8 cellular contexts compared by ENCODE assay signal in the genomic region with DNA sequence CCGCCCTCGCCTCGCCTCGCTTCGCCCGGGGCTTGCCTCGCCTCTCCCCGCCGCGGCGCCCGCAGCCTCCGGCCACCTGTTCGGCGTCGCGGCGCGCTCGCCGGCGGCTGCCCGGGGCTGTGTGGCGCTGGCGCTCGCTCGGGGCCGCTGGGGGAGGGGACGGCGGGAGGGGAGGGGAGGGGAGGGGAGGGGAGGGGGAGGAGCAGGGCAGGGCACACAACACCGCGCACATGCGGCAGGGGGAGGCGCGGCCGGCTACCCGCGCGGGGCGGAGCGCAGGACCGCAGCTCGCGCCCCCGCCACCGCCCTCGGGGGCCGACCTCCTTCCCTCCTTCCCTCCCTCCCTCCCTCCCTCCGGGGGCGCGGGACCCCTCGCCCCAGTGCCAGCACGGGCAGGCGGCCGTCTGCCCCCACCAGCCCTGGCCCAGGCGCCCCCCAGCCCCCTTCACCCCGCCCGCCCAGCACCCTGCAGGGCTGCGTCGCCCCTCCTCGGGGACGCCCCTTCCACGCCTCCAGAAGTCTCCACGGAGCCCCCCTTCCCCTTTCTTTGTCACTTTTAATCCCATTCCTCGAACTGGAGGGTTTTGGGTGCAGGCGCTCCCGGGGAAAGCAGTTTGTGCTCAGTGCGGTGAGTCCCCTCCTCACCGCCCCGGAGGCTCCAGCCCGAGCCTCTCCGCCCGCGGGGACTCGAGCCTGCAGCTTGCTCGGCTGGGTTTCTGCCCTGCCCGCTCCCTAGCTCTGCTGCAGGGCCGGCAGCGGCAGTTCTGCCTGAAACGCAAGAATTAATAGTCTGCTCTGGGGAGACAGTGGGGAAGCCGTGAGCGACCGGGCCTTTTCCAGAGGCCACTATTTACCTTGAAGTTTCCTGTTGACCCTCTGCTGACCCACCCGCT. TPM values are rescaled to one million over a fixed set of nuclear protein-coding genes. Genes with fewer than 3 reads are reported as not detected.
A peak's percentile ranks its signal among the peaks of the same experiment; 100 is the strongest.
DNase-seq lines count a peak whose midpoint lies in the region; ATAC-seq, FAIRE-seq and TF ChIP-seq lines count a peak whose summit lies in the region.

TSS of gene PARD3 (minus strand) at position 123 of the 893 bp plus-strand sequence. CDS start 301 bp downstream, outside the sequence.

- H3K27me3 Mint-ChIP-seq in T-helper 2 cell treated with Interferon-gamma antibody and Interleukin-4, amounts not matched to agents 5 μg/mL and 100 μg/mL, for 36 hours (ENCODE audit: low read depth) = peaks cover 53% of the 10 kb centered on the region

- H3K4me3 ChIP-seq in HUES48 (ENCODE audit: low read depth, low read length) (peak within 1 kb of the TSS; percentile 86), epithelial cell of proximal tubule (ENCODE audit: low read depth, low read length) (peak within 1 kb of the TSS; percentile 94), mucosa of descending colon (peak within 1 kb of the TSS; percentile 90)

- H3K27ac Mint-ChIP-seq in T-helper 2 cell treated with Interferon-gamma antibody and Interleukin-4, amounts not matched to agents 5 μg/mL and 100 μg/mL, for 36 hours = no peak within 1 kb of the TSS

- peaks cover 21% of the 10 kb centered on the region for H3K27me3 ChIP-seq in HUES48 (ENCODE audit: control insufficient read depth, insufficient read depth, low read length)

- H3K4me3 Mint-ChIP-seq in T-helper 2 cell treated with Interferon-gamma antibody and Interleukin-4, amounts not matched to agents 5 μg/mL and 100 μg/mL, for 36 hours = peak within 1 kb of the TSS; percentile 61

- H3K9ac ChIP-seq in HUES48 (ENCODE audit: low read depth, low read length) = peak within 1 kb of the TSS; percentile 77

- peak; percentile 54 for ATAC-seq in GM18868 (IDR thresholded peaks at IDR 0.05; ENCODE audit: unreplicated experiment)
- ATAC-seq in mucosa of descending colon = peak; percentile 83

- intact Hi-C loops in mucosa of descending colon (cut with DNase I, micrococcal nuclease) = loop anchor here (10.0 kb wide), 2 partner anchors 91 to 161 kb away; no protein-coding TSS in a partner anchor

- no peaks in the 10 kb centered on the region for H3K4me1 Mint-ChIP-seq in T-helper 2 cell treated with Interferon-gamma antibody and Interleukin-4, amounts not matched to agents 5 μg/mL and 100 μg/mL, for 36 hours (ENCODE audit: low read depth)

- H3K9me3 Mint-ChIP-seq in T-helper 2 cell treated with Interferon-gamma antibody and Interleukin-4, amounts not matched to agents 5 μg/mL and 100 μg/mL, for 36 hours = no peaks in the 10 kb centered on the region

- H3K36me3 ChIP-seq in HUES48 (ENCODE audit: control insufficient read depth, insufficient read depth, low read length) (no peaks in the 10 kb centered on the region), mucosa of descending colon (ENCODE audit: low read depth) (no peaks in the 10 kb centered on the region)

- H3K4me1 ChIP-seq in HUES48 (ENCODE audit: control insufficient read depth, insufficient read depth, low read length) (peaks cover 26% of the 10 kb centered on the region), mucosa of descending colon (ENCODE audit: low read depth) (peaks cover 4% of the 10 kb centered on the region)

- no peaks in the 10 kb centered on the region for H3K36me3 Mint-ChIP-seq in T-helper 2 cell treated with Interferon-gamma antibody and Interleukin-4, amounts not matched to agents 5 μg/mL and 100 μg/mL, for 36 hours (ENCODE audit: low read depth)

- H3K9me3 ChIP-seq in HUES48 (ENCODE audit: control insufficient read depth, insufficient read depth, low read length) = no peaks in the 10 kb centered on the region
- no peaks in the 10 kb centered on the region for H3K9me3 ChIP-seq in mucosa of descending colon

- TF ChIP-seq CTCF in epithelial cell of proximal tubule (conservative IDR thresholded peaks at IDR 0.05; ENCODE audit: low read depth, low read length) (no peak), mucosa of descending colon (IDR thresholded peaks at IDR 0.05) (no peak)

- H3K27ac ChIP-seq in HUES48 (ENCODE audit: low read depth, low read length) = peak within 1 kb of the TSS; percentile 92

- DNase-seq in AG20443 (ENCODE audit: low spot score) (peak; percentile 91), epithelial cell of proximal tubule (ENCODE audit: low read depth) (no peak), mucosa of descending colon (peak; percentile 66 to 81 (median 76)), urothelium cell line (ENCODE audit: low spot score) (peak; percentile 92)
- DNase-seq in T-helper 2 cell treated with Interferon-gamma antibody and Interleukin-4, amounts not matched to agents 5 μg/mL and 100 μg/mL, for 36 hours (ENCODE audit: low spot score) = peak; percentile 7
- no peak for DNase-seq in central memory CD4-positive, alpha-beta T cell

- peak; percentile 95 for FAIRE-seq in urothelium cell line (lab: Jason Lieb, UNC)

RNA-seq across cellular contexts. Expression of gene PARD3, which starts in this region (rescaled TPM):
- 70.5 and 97.8 TPM in 2 replicates for total RNA-seq in epithelial cell of proximal tubule
- total RNA-seq in mucosa of descending colon = 10 to 100 TPM; 39.5 to 87.9 (median 47.0) TPM

Comparison
In these comparisons a context has a peak if more than half of its experiments do, and no peak if none do; other contexts are left out.
1. DNase-seq: peak in AG20443 (single experiment), T-helper 2 cell treated with Interferon-gamma antibody and Interleukin-4, amounts not matched to agents 5 μg/mL and 100 μg/mL, for 36 hours (single experiment), mucosa of descending colon (3 of 3) and urothelium cell line (single experiment); none in epithelial cell of proximal tubule (single experiment) and central memory CD4-positive, alpha-beta T cell (single experiment).
2. Peak in every context shown above with its lines, with median percentiles within 50 percentile points of each other: H3K4me3 ChIP-seq.